Comparison of ENCODE assay signal across 12 cellular contexts in the genomic region with DNA sequence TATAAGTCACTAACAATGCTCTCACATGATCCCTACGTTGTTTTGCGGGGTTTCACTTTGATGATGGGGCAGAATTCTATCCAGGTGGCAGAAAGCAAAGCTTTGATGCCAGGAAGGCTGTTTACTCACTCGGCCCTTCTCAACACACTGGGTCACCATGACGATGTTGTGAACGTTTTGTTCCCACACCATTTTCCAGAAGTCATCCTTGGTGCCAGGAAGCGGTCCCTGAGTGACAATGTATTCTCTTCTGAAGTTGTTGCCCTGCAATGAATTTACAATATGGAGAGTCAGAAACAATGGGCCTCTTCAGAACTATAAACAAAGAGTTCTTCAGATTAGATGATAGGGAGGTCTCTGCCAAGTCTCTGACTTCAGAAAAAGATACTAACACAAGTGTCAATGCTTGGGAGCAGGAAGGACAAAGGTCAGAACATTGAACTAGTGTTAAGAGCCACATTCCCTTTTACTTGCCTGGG.
DNase-seq lines count a peak whose midpoint lies in the region; ATAC-seq, FAIRE-seq and TF ChIP-seq lines count a peak whose summit lies in the region.
"Had no signal": no experiment of that assay in that cellular context is flagged by ENCODE, and none has a peak within 500 bp of the region (broad histone marks: within the 10 kb centered on the region; RNA-seq: fewer than 3 reads in every experiment).

No MANE protein-coding gene starts in this region.

- H3F3A ChIP-seq in MM.1S (ENCODE audit: insufficient read depth, low read length) = no peaks in the 10 kb centered on the region

- H3K9ac ChIP-seq in MM.1S (ENCODE audit: low read length) (no peak overlapping the region), HepG2 (ENCODE audit: insufficient read depth, low read depth, low read length) (no peak overlapping the region)
- H3K9ac ChIP-seq: BLaER1 had no signal

- TF ChIP-seq CTCF in MM.1S (IDR thresholded peaks at IDR 0.05; ENCODE audit: low read length) = no peak
- no peak for TF ChIP-seq CTCF in HepG2 (CRISPR knock-in tag; IDR thresholded peaks at IDR 0.05)
- TF ChIP-seq CTCF in sigmoid colon (IDR thresholded peaks at IDR 0.05) = no peak

- intact Hi-C loops in HepG2 (cut with micrococcal nuclease; ENCODE audit: unreplicated experiment) (no loop called here), sigmoid colon (cut with DNase I) (no loop called here)

- 28% methylated on average over 6 of the region's 6 CpGs for WGBS in HepG2 (ENCODE audit: low lambda C conversion rate)
- WGBS in sigmoid colon, 2 donors = 13 to 62% methylated on average over 6 of the region's 6 CpGs

- no peaks in the 10 kb centered on the region for H3K9me3 ChIP-seq in MM.1S (replicated peaks; ENCODE audit: insufficient read depth, low read length)
- no peaks in the 10 kb centered on the region for H3K9me3 ChIP-seq in HepG2 (ENCODE audit: low read length)
- H3K9me3 ChIP-seq in sigmoid colon = no peaks in the 10 kb centered on the region
- H3K9me3 ChIP-seq: BLaER1 had no signal

- BruUV-seq in HepG2 (replicated peaks; lab: Mats Ljungman, UMichigan) = no TSS peak

- no peaks in the 10 kb centered on the region for H3K9me2 ChIP-seq in MM.1S (replicated peaks; ENCODE audit: insufficient read depth, low read length)

- CTCF ChIA-PET in HepG2 (lab: Yijun Ruan, JAX; ENCODE audit: low intra/inter-chr PET ratio, low total read pairs) = no interaction called here

- TF ChIP-seq EP300 in HepG2 (IDR thresholded peaks at IDR 0.05; ENCODE audit: low read depth in 2 of 2, low read length in 2 of 2) (no peak), HepG2 (CRISPR knock-in tag; IDR thresholded peaks at IDR 0.05; ENCODE audit: borderline replicate concordance) (no peak), sigmoid colon (IDR thresholded peaks at IDR 0.05) (peak in 3 of 4 donors; percentile 32 to 87 (median 59))

- in situ Hi-C loops in HepG2 (cut with HindIII; ENCODE audit: extremely low pct_ligation_motif_present, low pct_unique_long_range_greater_than_20kb) = no loop called here

- H3K4me2 ChIP-seq in MM.1S (ENCODE audit: low read depth, low read length) = peak overlapping the region; percentile 31; the same call in 1 of the 2 replicates
- no peak overlapping the region for H3K4me2 ChIP-seq in HepG2 (ENCODE audit: low read depth, low read length)
- H3K4me2 ChIP-seq: BLaER1 had no signal

- H4K20me1 ChIP-seq in MM.1S (ENCODE audit: insufficient read depth, low read length) = no peaks in the 10 kb centered on the region
- no peaks in the 10 kb centered on the region for H4K20me1 ChIP-seq in HepG2 (ENCODE audit: insufficient read depth, low read length)
- H4K20me1 ChIP-seq: BLaER1 had no signal

- H3K4me1 ChIP-seq in MM.1S (ENCODE audit: low read length) (peaks cover 8% of the 10 kb centered on the region), HepG2 (ENCODE audit: insufficient read depth, low read length) (peaks cover 15% of the 10 kb centered on the region), sigmoid colon (no peaks in the 10 kb centered on the region)

- H2AFZ ChIP-seq in MM.1S (ENCODE audit: low read length) (no peak overlapping the region), HepG2 (ENCODE audit: low read length) (no peak overlapping the region)

- no peaks in the 10 kb centered on the region for H3K36me3 ChIP-seq in MM.1S (replicated peaks; ENCODE audit: insufficient read depth, low read length)
- no peaks in the 10 kb centered on the region for H3K36me3 ChIP-seq in HepG2 (replicated peaks in 1 of 2; ENCODE audit: control insufficient read depth in 1 of 2, insufficient read depth in 2 of 2, low read length in 2 of 2)
- H3K36me3 ChIP-seq in sigmoid colon = no peaks in the 10 kb centered on the region
- H3K36me3 ChIP-seq: BLaER1 had no signal

- peak; percentile 60 for DNase-seq in MM.1S
- peak; percentile 87 for DNase-seq in dermis blood vessel endothelial cell
- peak; percentile 31 for DNase-seq in HepG2 (ENCODE audit: low spot score)
- peak; percentile 69 for DNase-seq in sigmoid colon
- DNase-seq in stimulated activated CD4-positive, alpha-beta T cell treated with anti-CD3 and anti-CD28 coated beads, Interleukin-1b, Interleukin-23, amount 100 ng/mL, for 48 hours = no peak
- DNase-seq in EL = no peak
- DNase-seq: NCI-H2171 treated with DMSO at 0.1 percent for 48 hours, PC-3 had no signal

- no peak for TF ChIP-seq RAD21 in HepG2 (CRISPR knock-in tag; IDR thresholded peaks at IDR 0.05)

- ATAC-seq in HepG2 = no peak
- ATAC-seq in HG03342 (IDR thresholded peaks at IDR 0.05; ENCODE audit: unreplicated experiment) = no peak
- ATAC-seq in HG02678 (IDR thresholded peaks at IDR 0.05; ENCODE audit: unreplicated experiment) = no peak
- ATAC-seq: PC-3 had no signal

- POLR2A ChIA-PET in HepG2 (lab: Yijun Ruan, JAX) = no interaction called here

- no peak for FAIRE-seq in HepG2 (lab: Jason Lieb, UNC)
- FAIRE-seq: G401.6 had no signal

- peak overlapping the region; percentile 47; the same call in 1 of the 2 replicates for H3K27ac ChIP-seq in MM.1S (ENCODE audit: low read length)
- peak overlapping the region; percentile 23 for H3K27ac ChIP-seq in HepG2 (ENCODE audit: extremely low read length, insufficient read depth, low read length)
- H3K27ac ChIP-seq in sigmoid colon = peak overlapping the region; percentile 43 to 69 (median 52)
- H3K27ac ChIP-seq: BLaER1 had no signal

- TF ChIP-seq POLR2A in HepG2 (IDR thresholded peaks at IDR 0.05; ENCODE audit: insufficient read depth in 1 of 2, low read depth in 2 of 2, low read length in 2 of 2) (no peak), sigmoid colon (IDR thresholded peaks at IDR 0.05) (no peak)

- H3K4me3 ChIP-seq in MM.1S (ENCODE audit: low read length) (no peak overlapping the region), HepG2 (replicated peaks in 1 of 3; ENCODE audit: insufficient read depth in 1 of 3, low read depth in 2 of 3, low read length in 3 of 3) (no peak overlapping the region), sigmoid colon (no peak overlapping the region)
- H3K4me3 ChIP-seq: BLaER1 had no signal

- no peaks in the 10 kb centered on the region for H3K79me2 ChIP-seq in MM.1S (ENCODE audit: low read length)
- H3K79me2 ChIP-seq in HepG2 (ENCODE audit: insufficient read depth, low read length) = no peaks in the 10 kb centered on the region

- H3K27me3 ChIP-seq in MM.1S (replicated peaks; ENCODE audit: insufficient read depth, low read length) = no peaks in the 10 kb centered on the region
- no peaks in the 10 kb centered on the region for H3K27me3 ChIP-seq in HepG2 (ENCODE audit: control insufficient read depth in 1 of 2, insufficient read depth in 2 of 2, low read length in 2 of 2)
- H3K27me3 ChIP-seq in sigmoid colon = no peaks in the 10 kb centered on the region
- H3K27me3 ChIP-seq: BLaER1 had no signal

TF ChIP-seq in HepG2, 621 proteins besides CTCF, POLR2A, EP300 and RAD21:
- TF ChIP-seq BHLHE40 (IDR thresholded peaks at IDR 0.05; ENCODE audit: low read length) (peak; percentile 51; the same call in 1 of the 2 replicates), ZNF713 (CRISPR knock-in tag; IDR thresholded peaks at IDR 0.05) (no peak), ZNF644 (CRISPR knock-in tag; IDR thresholded peaks at IDR 0.05; ENCODE audit: low read depth) (0 out of 2 replicates have a peak, but pooled peaks have one; percentile 12), MAFF (IDR thresholded peaks at IDR 0.05; ENCODE audit: low read depth, low read length) (0 out of 2 replicates have a peak, but pooled peaks have one; percentile 18), SOX5 (CRISPR knock-in tag; IDR thresholded peaks at IDR 0.05; ENCODE audit: borderline replicate concordance) (peak; percentile 59; the same call in 1 of the 2 replicates), MAFK (conservative IDR thresholded peaks at IDR 0.05 in 1 of 2, IDR thresholded peaks at IDR 0.05 in 1 of 2; ENCODE audit: low read length in 2 of 2) (0 out of 4 replicates have a peak, but pooled peaks of 1 of the 2 experiments have one; percentile 1), ZNF333 (CRISPR knock-in tag; IDR thresholded peaks at IDR 0.05; ENCODE audit: borderline replicate concordance) (no peak), SOX13 (IDR thresholded peaks at IDR 0.05) (no peak), SOX13 (CRISPR knock-in tag; conservative IDR thresholded peaks at IDR 0.05 in 1 of 2, IDR thresholded peaks at IDR 0.05 in 1 of 2) (peak in 1 of 2 experiments; percentile 70; a peak in 2 of 4 replicates)
TF ChIP-seq in HepG2: peak in this region for 6.

Comparison
In these comparisons a context has a peak if more than half of its experiments do, and no peak if none do; other contexts are left out.
1. DNase-seq: peak in MM.1S (single experiment), dermis blood vessel endothelial cell (single experiment), HepG2 (single experiment) and sigmoid colon (single experiment); none in stimulated activated CD4-positive, alpha-beta T cell treated with anti-CD3 and anti-CD28 coated beads, Interleukin-1b, Interleukin-23, amount 100 ng/mL, for 48 hours (single experiment) and EL (single experiment).
2. Peak in every context shown above with its lines, with median percentiles within 50 percentile points of each other: H3K27ac ChIP-seq.